ENCODE assay signal across 17 cellular contexts in the genomic region with DNA sequence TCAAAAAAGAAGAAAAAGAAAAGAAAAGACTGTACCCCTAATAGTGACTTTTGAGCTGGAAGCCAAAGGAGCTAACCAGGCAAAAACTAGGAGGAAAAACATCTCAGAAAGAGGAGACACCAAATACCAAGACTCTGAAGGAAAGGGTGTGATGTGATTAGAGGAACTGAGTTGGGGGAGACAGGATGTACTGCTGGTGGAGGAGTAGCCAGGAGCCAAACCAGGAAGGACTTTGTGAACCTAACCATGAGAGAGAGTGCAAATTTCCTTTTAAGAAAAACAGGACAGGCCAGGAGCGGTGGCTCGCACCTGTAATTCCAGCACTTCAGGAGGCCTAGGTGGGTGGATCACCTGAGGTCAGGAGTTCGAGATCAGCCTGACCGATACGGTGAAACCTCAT. TPM values are rescaled to one million over a fixed set of nuclear protein-coding genes. Genes with fewer than 3 reads are reported as not detected.
"Had no signal": no experiment of that assay in that cellular context is flagged by ENCODE, and none has a peak within 500 bp of the region (broad histone marks: within the 10 kb centered on the region; RNA-seq: fewer than 3 reads in every experiment).

No MANE protein-coding gene starts in this region.

- H3K27me3 ChIP-seq: right lobe of liver, vagina had no signal

- H3K27ac Mint-ChIP-seq: activated CD4-positive, alpha-beta memory T cell treated with anti-CD3 and anti-CD28 coated beads, Interleukin-2, amount 10 ng/mL, durations not matched to agents 7 days and 5 days; activated naive CD4-positive, alpha-beta T cell treated with anti-CD3 and anti-CD28 coated beads, Interleukin-2, amount 10 ng/mL, durations not matched to agents 7 days and 5 days; activated T-cell treated with anti-CD3 and anti-CD28 coated beads, Interleukin-2, amount 50 U/mL, for 24 hours; endodermal cell; immature natural killer cell; mesothelial cell of epicardium; nephron progenitor cell; T-helper 2 cell treated with Interferon-gamma antibody and Interleukin-4, amounts not matched to agents 5 μg/mL and 100 μg/mL, for 36 hours had no signal

- H3K36me3 ChIP-seq: prostate gland, right lobe of liver, thoracic aorta, vagina, WERI-Rb-1 had no signal

- H3K4me1 ChIP-seq: prostate gland had no signal

- ATAC-seq: stimulated activated naive CD8-positive, alpha-beta T cell treated with anti-CD3 and anti-CD28 coated beads, Interleukin-15, Interleukin-2, amounts not matched to agents 100 U/mL and 50 U/mL, for 24 hours had no signal

- H3K27ac ChIP-seq: dorsolateral prefrontal cortex, prostate gland, right lobe of liver, thoracic aorta, vagina, WERI-Rb-1 had no signal

- DNase-seq: activated CD4-positive, alpha-beta memory T cell treated with anti-CD3 and anti-CD28 coated beads, Interleukin-2, amount 10 ng/mL, durations not matched to agents 7 days and 5 days; activated naive CD4-positive, alpha-beta T cell treated with anti-CD3 and anti-CD28 coated beads, Interleukin-2, amount 10 ng/mL, durations not matched to agents 7 days and 5 days; activated T-cell treated with anti-CD3 and anti-CD28 coated beads, Interleukin-2, amount 50 U/mL, for 24 hours; dorsolateral prefrontal cortex; endodermal cell; glutamatergic neuron; immature natural killer cell; nephron progenitor cell; right lobe of liver; stimulated activated naive CD8-positive, alpha-beta T cell treated with anti-CD3 and anti-CD28 coated beads, Interleukin-15, Interleukin-2, amounts not matched to agents 100 U/mL and 50 U/mL, for 24 hours; WERI-Rb-1 had no signal

- H3K36me3 Mint-ChIP-seq: activated naive CD4-positive, alpha-beta T cell treated with anti-CD3 and anti-CD28 coated beads, Interleukin-2, amount 10 ng/mL, durations not matched to agents 7 days and 5 days; mesothelial cell of epicardium had no signal

- H3K4me3 Mint-ChIP-seq: activated CD4-positive, alpha-beta memory T cell treated with anti-CD3 and anti-CD28 coated beads, Interleukin-2, amount 10 ng/mL, durations not matched to agents 7 days and 5 days; activated naive CD4-positive, alpha-beta T cell treated with anti-CD3 and anti-CD28 coated beads, Interleukin-2, amount 10 ng/mL, durations not matched to agents 7 days and 5 days; activated T-cell treated with anti-CD3 and anti-CD28 coated beads, Interleukin-2, amount 50 U/mL, for 24 hours; endodermal cell; immature natural killer cell; mesothelial cell of epicardium; nephron progenitor cell; T-helper 2 cell treated with Interferon-gamma antibody and Interleukin-4, amounts not matched to agents 5 μg/mL and 100 μg/mL, for 36 hours had no signal

- H3K4me3 ChIP-seq: dorsolateral prefrontal cortex, lung, prostate gland, right lobe of liver, thoracic aorta, vagina had no signal

- H3K9me3 Mint-ChIP-seq: activated CD4-positive, alpha-beta memory T cell treated with anti-CD3 and anti-CD28 coated beads, Interleukin-2, amount 10 ng/mL, durations not matched to agents 7 days and 5 days; activated naive CD4-positive, alpha-beta T cell treated with anti-CD3 and anti-CD28 coated beads, Interleukin-2, amount 10 ng/mL, durations not matched to agents 7 days and 5 days; activated T-cell treated with anti-CD3 and anti-CD28 coated beads, Interleukin-2, amount 50 U/mL, for 24 hours; endodermal cell; immature natural killer cell; mesothelial cell of epicardium; T-helper 2 cell treated with Interferon-gamma antibody and Interleukin-4, amounts not matched to agents 5 μg/mL and 100 μg/mL, for 36 hours had no signal

- H3K9me3 ChIP-seq: prostate gland, right lobe of liver, thoracic aorta, vagina had no signal

RNA-seq across cellular contexts. Expression of a gene that starts 4.1 kb away (rescaled TPM):
- total RNA-seq: activated CD4-positive, alpha-beta memory T cell treated with anti-CD3 and anti-CD28 coated beads, Interleukin-2, amount 10 ng/mL, durations not matched to agents 7 days and 5 days had no signal
